8 cellular contexts compared by ENCODE assay signal in the genomic region with DNA sequence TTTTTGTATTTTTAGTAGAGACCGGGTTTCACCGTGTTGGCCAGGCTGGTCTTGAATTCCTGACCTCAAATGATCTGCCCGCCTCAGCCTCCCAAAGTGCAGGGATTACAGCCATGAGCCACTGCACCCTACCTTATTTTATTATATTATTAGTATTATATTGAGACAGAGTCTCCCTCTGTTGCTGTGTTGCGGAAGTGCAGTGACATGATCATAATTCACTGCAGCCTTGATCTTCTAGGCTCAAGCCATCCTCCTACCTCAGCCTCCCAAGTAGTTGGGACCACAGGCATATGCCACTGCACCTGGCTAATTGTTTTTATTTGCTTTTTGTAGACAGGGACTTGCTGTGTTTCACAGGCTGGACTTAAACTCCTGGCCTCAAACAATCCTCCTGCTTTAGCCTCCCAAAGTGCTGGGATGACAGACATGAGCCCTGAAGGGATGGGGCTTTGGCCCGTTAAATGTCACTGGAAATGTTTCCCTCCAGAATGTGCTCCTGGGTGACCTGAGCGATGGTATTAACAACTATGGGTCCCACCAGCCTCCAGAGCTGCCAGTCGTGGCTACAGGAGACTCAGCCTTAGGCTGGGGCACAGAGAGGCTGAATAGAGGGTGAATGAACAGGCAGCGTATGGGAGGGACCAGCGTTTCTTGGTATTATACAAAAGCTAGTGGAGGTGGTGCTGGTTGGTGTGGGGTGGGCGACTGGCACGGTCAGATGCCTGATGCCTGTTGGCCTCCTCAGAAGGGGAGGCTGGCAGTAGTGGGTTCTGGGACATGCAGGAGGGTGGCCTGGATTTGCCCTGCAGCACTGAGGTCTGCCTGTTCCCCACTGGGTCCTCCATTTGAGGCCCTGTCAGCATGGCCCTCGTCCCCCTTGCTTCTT. TPM values are rescaled to one million over a fixed set of nuclear protein-coding genes. Genes with fewer than 3 reads are reported as not detected.
DNase-seq lines count a peak whose midpoint lies in the region; ATAC-seq and TF ChIP-seq lines count a peak whose summit lies in the region.
"Had no signal": no experiment of that assay in that cellular context is flagged by ENCODE, and none has a peak within 500 bp of the region (broad histone marks: within the 10 kb centered on the region; RNA-seq: fewer than 3 reads in every experiment).

No MANE protein-coding gene starts in this region.

- H4K20me1 ChIP-seq in HCT116 (ENCODE audit: insufficient read depth) = no peaks in the 10 kb centered on the region

- peaks cover 8% of the 10 kb centered on the region; the same call in 1 of the 2 replicates for H3K79me2 ChIP-seq in HCT116 (ENCODE audit: insufficient read depth, low read length)

- no peaks in the 10 kb centered on the region for H3K36me3 Mint-ChIP-seq in activated T-cell treated with anti-CD3 and anti-CD28 coated beads, Interleukin-2, amount 50 U/mL, for 72 hours (ENCODE audit: insufficient read depth in 2 of 2)

- CTCF ChIA-PET in HCT116 (lab: Charles Lee) = interaction anchor here (0.6 kb wide), 1 partner anchor 72 kb away, joined by 3 read pairs; no protein-coding TSS in a partner anchor

- TF ChIP-seq CTCF in HCT116 (IDR thresholded peaks at IDR 0.05 in 2 of 3, conservative IDR thresholded peaks at IDR 0.05 in 1 of 3; ENCODE audit: borderline replicate concordance in 1 of 3, insufficient read depth in 1 of 3, low read depth in 2 of 3, low read length in 2 of 3) (peak; percentile 19 to 56 (median 51); a peak in 4 of 6 replicates), astrocyte of the cerebellum (IDR thresholded peaks at IDR 0.05; ENCODE audit: low read depth, low read length, missing control alignments) (peak; percentile 47), right lobe of liver (IDR thresholded peaks at IDR 0.05) (peak; percentile 19 to 30 (median 28))

- no peaks in the 10 kb centered on the region for H3K27me3 ChIP-seq in HCT116 (ENCODE audit: insufficient read depth, low read length)
- no peaks in the 10 kb centered on the region for H3K27me3 ChIP-seq in right lobe of liver

- intact Hi-C loops in HCT116 (cut with micrococcal nuclease) = loop anchor here (1.0 kb wide), 1 partner anchor 58 kb away; no protein-coding TSS in a partner anchor
- intact Hi-C loops in right lobe of liver (cut with DNase I) = loop anchor here in 1 of 2 donors (10.0 kb wide), 1 partner anchor 53 kb away; no protein-coding TSS in a partner anchor

- no peak overlapping the region for H3K4me3 Mint-ChIP-seq in activated T-cell treated with anti-CD3 and anti-CD28 coated beads, Interleukin-2, amount 50 U/mL, for 72 hours

- no peaks in the 10 kb centered on the region for H3K27me3 Mint-ChIP-seq in activated T-cell treated with anti-CD3 and anti-CD28 coated beads, Interleukin-2, amount 50 U/mL, for 72 hours (ENCODE audit: low read depth)

- no peak overlapping the region for H3K27ac Mint-ChIP-seq in activated T-cell treated with anti-CD3 and anti-CD28 coated beads, Interleukin-2, amount 50 U/mL, for 72 hours

- POLR2A ChIA-PET in HCT116 (lab: Charles Lee) = no interaction called here

- RAD21 ChIA-PET in HCT116 (lab: Charles Lee; ENCODE audit: low non-redundant PET in 1 of 2, low total read pairs in 2 of 2, uncharacterized antibody in 2 of 2, unreplicated experiment in 2 of 2) = no interaction called here

- WGBS in right lobe of liver (ENCODE audit: insufficient coverage, low coverage, low lambda C conversion rate, missing lambda C conversion rate) = 86% methylated on average over 9 of the region's 12 CpGs

- H3K4me1 ChIP-seq in HCT116 (ENCODE audit: control insufficient read depth in 1 of 2, insufficient read depth in 2 of 2, low read length in 2 of 2) (peaks cover 2 to 14% of the 10 kb centered on the region in 2 experiments; a peak in 3 of 4 replicates), right lobe of liver (peaks cover 0 to 12% (median 5%) of the 10 kb centered on the region in 4 donors)

- in situ Hi-C loops in astrocyte of the cerebellum (cut with HindIII; ENCODE audit: low sequenced_read_pairs) = no loop called here

- ATAC-seq in HCT116 = peak; percentile 73
- ATAC-seq in right lobe of liver = no peak
- ATAC-seq in activated T-cell treated with anti-CD3 and anti-CD28 coated beads, Interleukin-2, amount 50 U/mL, for 72 hours (replicated peaks in 1 of 2) = no peak

- no peaks in the 10 kb centered on the region for H3K9me2 ChIP-seq in HCT116 (ENCODE audit: insufficient read depth)

- H3K27ac ChIP-seq in HCT116 (ENCODE audit: low read depth, low read length) = no peak overlapping the region
- no peak overlapping the region for H3K27ac ChIP-seq in right lobe of liver

- H3K9me3 Mint-ChIP-seq in activated T-cell treated with anti-CD3 and anti-CD28 coated beads, Interleukin-2, amount 50 U/mL, for 72 hours = no peaks in the 10 kb centered on the region

- H3K4me2 ChIP-seq in HCT116 (ENCODE audit: low read length) = no peak overlapping the region

- no TSS peak for BruUV-seq in HCT116 (replicated peaks; lab: Mats Ljungman, UMichigan)

- H3K4me1 Mint-ChIP-seq in activated T-cell treated with anti-CD3 and anti-CD28 coated beads, Interleukin-2, amount 50 U/mL, for 72 hours (ENCODE audit: low read depth) = peaks cover 18% of the 10 kb centered on the region

- DNase-seq in COR-L47 (lab: John Stamatoyannopoulos, UW) = peak; percentile 24
- no peak for DNase-seq in HCT116 (ENCODE audit: low read depth, low spot score)
- DNase-seq in astrocyte of the cerebellum (ENCODE audit: low read depth) = no peak
- DNase-seq in right lobe of liver = peak in 1 of 3 donors; percentile 3
- DNase-seq in AG08396 (ENCODE audit: low spot score) = no peak
- no peak for DNase-seq in NCI-H187 (lab: John Stamatoyannopoulos, UW)
- no peak for DNase-seq in activated T-cell treated with anti-CD3 and anti-CD28 coated beads, Interleukin-2, amount 50 U/mL, for 72 hours
- DNase-seq: NCI-H1694 treated with DMSO at 0.1 percent for 48 hours had no signal

- TF ChIP-seq RAD21 in HCT116 (IDR thresholded peaks at IDR 0.05; ENCODE audit: low read depth) = peak; percentile 59

- H2AFZ ChIP-seq in HCT116 (ENCODE audit: low read depth, low read length, poor library complexity, severe bottlenecking) = no peak overlapping the region

- no peak overlapping the region for H3K9ac ChIP-seq in HCT116 (ENCODE audit: low read length)

- TF ChIP-seq POLR2A in HCT116 (IDR thresholded peaks at IDR 0.05; ENCODE audit: borderline replicate concordance, extremely low read depth, insufficient read depth, insufficient read length) (no peak), right lobe of liver (IDR thresholded peaks at IDR 0.05) (no peak)

- H3K9me3 ChIP-seq in HCT116 (ENCODE audit: control insufficient read depth in 1 of 2, insufficient read depth in 1 of 2, low read depth in 1 of 2, low read length in 2 of 2) (no peaks in the 10 kb centered on the region), right lobe of liver (no peaks in the 10 kb centered on the region)

- H3K4me3 ChIP-seq in HCT116 (replicated peaks in 1 of 2; ENCODE audit: low read depth in 1 of 2, low read length in 2 of 2) (no peak overlapping the region), astrocyte of the cerebellum (ENCODE audit: low read depth, low read length) (no peak overlapping the region), right lobe of liver (no peak overlapping the region)

- H3K36me3 ChIP-seq in HCT116 (ENCODE audit: control insufficient read depth in 1 of 2, insufficient read depth in 2 of 2, low read length in 2 of 2) (no peaks in the 10 kb centered on the region), right lobe of liver (peaks cover 0 to 3% (median 0%) of the 10 kb centered on the region in 4 donors)

TF ChIP-seq in HCT116, 20 proteins besides CTCF, POLR2A, EP300 and RAD21 (continues in another document):
- TF ChIP-seq, protein P1, sequence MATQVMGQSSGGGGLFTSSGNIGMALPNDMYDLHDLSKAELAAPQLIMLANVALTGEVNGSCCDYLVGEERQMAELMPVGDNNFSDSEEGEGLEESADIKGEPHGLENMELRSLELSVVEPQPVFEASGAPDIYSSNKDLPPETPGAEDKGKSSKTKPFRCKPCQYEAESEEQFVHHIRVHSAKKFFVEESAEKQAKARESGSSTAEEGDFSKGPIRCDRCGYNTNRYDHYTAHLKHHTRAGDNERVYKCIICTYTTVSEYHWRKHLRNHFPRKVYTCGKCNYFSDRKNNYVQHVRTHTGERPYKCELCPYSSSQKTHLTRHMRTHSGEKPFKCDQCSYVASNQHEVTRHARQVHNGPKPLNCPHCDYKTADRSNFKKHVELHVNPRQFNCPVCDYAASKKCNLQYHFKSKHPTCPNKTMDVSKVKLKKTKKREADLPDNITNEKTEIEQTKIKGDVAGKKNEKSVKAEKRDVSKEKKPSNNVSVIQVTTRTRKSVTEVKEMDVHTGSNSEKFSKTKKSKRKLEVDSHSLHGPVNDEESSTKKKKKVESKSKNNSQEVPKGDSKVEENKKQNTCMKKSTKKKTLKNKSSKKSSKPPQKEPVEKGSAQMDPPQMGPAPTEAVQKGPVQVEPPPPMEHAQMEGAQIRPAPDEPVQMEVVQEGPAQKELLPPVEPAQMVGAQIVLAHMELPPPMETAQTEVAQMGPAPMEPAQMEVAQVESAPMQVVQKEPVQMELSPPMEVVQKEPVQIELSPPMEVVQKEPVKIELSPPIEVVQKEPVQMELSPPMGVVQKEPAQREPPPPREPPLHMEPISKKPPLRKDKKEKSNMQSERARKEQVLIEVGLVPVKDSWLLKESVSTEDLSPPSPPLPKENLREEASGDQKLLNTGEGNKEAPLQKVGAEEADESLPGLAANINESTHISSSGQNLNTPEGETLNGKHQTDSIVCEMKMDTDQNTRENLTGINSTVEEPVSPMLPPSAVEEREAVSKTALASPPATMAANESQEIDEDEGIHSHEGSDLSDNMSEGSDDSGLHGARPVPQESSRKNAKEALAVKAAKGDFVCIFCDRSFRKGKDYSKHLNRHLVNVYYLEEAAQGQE (IDR thresholded peaks at IDR 0.05; ENCODE audit: low read depth) = no peak
- no peak for TF ChIP-seq ATF3 (IDR thresholded peaks at IDR 0.05)

RNA-seq across cellular contexts. Expression of gene TANGO2, which starts 7.3 kb away (rescaled TPM):
- total RNA-seq in HCT116 (2021; ENCODE audit: unreplicated experiment) = 17.0 TPM
- 14.7 and 15.6 TPM in 2 replicates for polyA plus RNA-seq in HCT116 (2012)
- 10 to 100 TPM; 11.0 to 27.0 (median 15.5) TPM for total RNA-seq in right lobe of liver
- total RNA-seq in activated T-cell treated with anti-CD3 and anti-CD28 coated beads, Interleukin-2, amount 50 U/mL, for 72 hours = 10 to 100 TPM; 35.5 to 43.0 TPM

RNA-seq across cellular contexts. Expression of gene ARVCF, which starts 11.6 kb away (rescaled TPM):
- total RNA-seq in HCT116 (2021; ENCODE audit: unreplicated experiment) (42.8 TPM), right lobe of liver (10 to 100 TPM; 11.5 to 40.9 (median 20.7) TPM)
- polyA plus RNA-seq in HCT116 (2012) = 31.1 and 33.4 TPM in 2 replicates
- 1 to 10 TPM; 1.7 to 5.5 TPM for total RNA-seq in activated T-cell treated with anti-CD3 and anti-CD28 coated beads, Interleukin-2, amount 50 U/mL, for 72 hours

RNA-seq across cellular contexts. Expression of gene DGCR8, which starts 51.8 kb away (rescaled TPM):
- total RNA-seq in HCT116 (2021; ENCODE audit: unreplicated experiment) (43.8 TPM), right lobe of liver (10 to 100 TPM; 11.4 to 27.2 (median 16.1) TPM)
- polyA plus RNA-seq in HCT116 (2012) = 24.2 and 25.3 TPM in 2 replicates
- 10 to 100 TPM; 44.2 to 46.6 TPM for total RNA-seq in activated T-cell treated with anti-CD3 and anti-CD28 coated beads, Interleukin-2, amount 50 U/mL, for 72 hours
